ENCODE assay signal across 8 cellular contexts in genomic region chr2:17878222-17879136, GRCh38. TPM values are rescaled to one million over a fixed set of nuclear protein-coding genes. Genes with fewer than 3 reads are reported as not detected.
DNase-seq lines count a peak whose midpoint lies in the region; ATAC-seq and TF ChIP-seq lines count a peak whose summit lies in the region.

A gene with protein sequence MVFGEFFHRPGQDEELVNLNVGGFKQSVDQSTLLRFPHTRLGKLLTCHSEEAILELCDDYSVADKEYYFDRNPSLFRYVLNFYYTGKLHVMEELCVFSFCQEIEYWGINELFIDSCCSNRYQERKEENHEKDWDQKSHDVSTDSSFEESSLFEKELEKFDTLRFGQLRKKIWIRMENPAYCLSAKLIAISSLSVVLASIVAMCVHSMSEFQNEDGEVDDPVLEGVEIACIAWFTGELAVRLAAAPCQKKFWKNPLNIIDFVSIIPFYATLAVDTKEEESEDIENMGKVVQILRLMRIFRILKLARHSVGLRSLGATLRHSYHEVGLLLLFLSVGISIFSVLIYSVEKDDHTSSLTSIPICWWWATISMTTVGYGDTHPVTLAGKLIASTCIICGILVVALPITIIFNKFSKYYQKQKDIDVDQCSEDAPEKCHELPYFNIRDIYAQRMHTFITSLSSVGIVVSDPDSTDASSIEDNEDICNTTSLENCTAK (plus strand): TSS chr2:17878667. CDS start chr2:17931009, 52,342 bp downstream.

- ATAC-seq in activated T-helper 17 cell treated with anti-CD3 and anti-CD28 coated beads, Interleukin-2, amount 50 U/mL, for 72 hours (replicated peaks) = peak; percentile 79
- ATAC-seq in heart right ventricle = peak; percentile 73 to 95 (median 87)

- H3K36me3 ChIP-seq in heart right ventricle = no peaks in the 10 kb centered on the region

- no peaks in the 10 kb centered on the region for H3K4me1 Mint-ChIP-seq in activated T-helper 17 cell treated with anti-CD3 and anti-CD28 coated beads, Interleukin-2, amount 50 U/mL, for 72 hours

- peak within 1 kb of the TSS; percentile 43 for H3K4me3 ChIP-seq in HFF-Myc (replicated peaks; ENCODE audit: low read depth, low read length)
- peak within 1 kb of the TSS; percentile 62 to 85 (median 68) for H3K4me3 ChIP-seq in heart right ventricle

- H3K9me3 ChIP-seq in heart right ventricle = peaks cover 0 to 1% (median 0%) of the 10 kb centered on the region in 11 donors

- peaks cover 0 to 74% (median 35%) of the 10 kb centered on the region in 7 donors for H3K27me3 ChIP-seq in heart right ventricle

- H3K9me3 Mint-ChIP-seq in activated T-helper 17 cell treated with anti-CD3 and anti-CD28 coated beads, Interleukin-2, amount 50 U/mL, for 72 hours = peaks cover 1% of the 10 kb centered on the region

- H3K27me3 Mint-ChIP-seq in activated T-helper 17 cell treated with anti-CD3 and anti-CD28 coated beads, Interleukin-2, amount 50 U/mL, for 72 hours = peaks cover 57% of the 10 kb centered on the region

- 1% methylated on average over 109 to 114 of the region's 114 CpGs for WGBS in heart right ventricle, 2 donors

- H3K4me3 Mint-ChIP-seq in activated T-helper 17 cell treated with anti-CD3 and anti-CD28 coated beads, Interleukin-2, amount 50 U/mL, for 72 hours = peak within 1 kb of the TSS; percentile 62

- no peak within 1 kb of the TSS for H3K27ac Mint-ChIP-seq in activated T-helper 17 cell treated with anti-CD3 and anti-CD28 coated beads, Interleukin-2, amount 50 U/mL, for 72 hours

- DNase-seq in activated gamma-delta T cell (lab: John Stamatoyannopoulos, UW) (peak; percentile 7), activated gamma-delta T cell treated with Interleukin-2 at 50 U/mL for 16 hours (no peak), HFF-Myc (ENCODE audit: extremely low read depth, low read depth) (no peak), NCI-H1048 (lab: John Stamatoyannopoulos, UW) (peak; percentile 23), heart right ventricle (peak; percentile 18 to 57), posterior vena cava (ENCODE audit: low spot score) (peak; percentile 76), cerebellar cortex (ENCODE audit: low spot score) (no peak)

- H3K27ac ChIP-seq in heart right ventricle = peak within 1 kb of the TSS; percentile 18 to 66 (median 53)

- TF ChIP-seq CTCF in HFF-Myc (IDR thresholded peaks at IDR 0.05; ENCODE audit: low read depth, low read length, missing control alignments) (no peak), heart right ventricle (IDR thresholded peaks at IDR 0.05) (no peak)

- no peaks in the 10 kb centered on the region for H3K36me3 Mint-ChIP-seq in activated T-helper 17 cell treated with anti-CD3 and anti-CD28 coated beads, Interleukin-2, amount 50 U/mL, for 72 hours (ENCODE audit: low read depth)

- H3K4me1 ChIP-seq in heart right ventricle = peaks cover 4 to 23% (median 19%) of the 10 kb centered on the region in 9 donors

- intact Hi-C loops in heart right ventricle (cut with DNase I) (loop anchor here in 1 of 10 donors (10.0 kb wide), 1 partner anchor 196 kb away; no protein-coding TSS in a partner anchor), posterior vena cava (cut with DNase I) (no loop called here)

RNA-seq across cellular contexts. Expression of the gene that starts here (rescaled TPM):
- not detected for total RNA-seq in activated T-helper 17 cell treated with anti-CD3 and anti-CD28 coated beads, Interleukin-2, amount 50 U/mL, for 72 hours
- total RNA-seq in heart right ventricle (1 to 10 TPM; 1.5 to 3.8 (median 2.9) TPM), posterior vena cava (1 to 10 TPM; 3.1 to 7.2 TPM)
- 1 to 10 TPM; 2.0 to 2.1 TPM for polyA plus RNA-seq in heart right ventricle

Comparison
In these comparisons a context has a peak if more than half of its experiments do, and no peak if none do; other contexts are left out.
1. DNase-seq: peak in activated gamma-delta T cell (single experiment), NCI-H1048 (single experiment), heart right ventricle (2 of 2) and posterior vena cava (single experiment); none in activated gamma-delta T cell treated with Interleukin-2 at 50 U/mL for 16 hours (single experiment), HFF-Myc (single experiment) and cerebellar cortex (single experiment).
2. Peak in ATAC-seq in activated T-helper 17 cell treated with anti-CD3 and anti-CD28 coated beads, Interleukin-2, amount 50 U/mL, for 72 hours; RNA of the gene not detected or under 1 TPM.